In genomic region chr7:131623154-131623553, GRCh38 we compare ENCODE assay signal across 20 cellular contexts.
DNase-seq lines count a peak whose midpoint lies in the region; ATAC-seq and TF ChIP-seq lines count a peak whose summit lies in the region.
"Had no signal": no experiment of that assay in that cellular context is flagged by ENCODE, and none has a peak within 500 bp of the region (broad histone marks: within the 10 kb centered on the region; RNA-seq: fewer than 3 reads in every experiment).

No MANE protein-coding gene starts in this region.

- no peak overlapping the region for H3K4me3 Mint-ChIP-seq in activated T-cell treated with anti-CD3 and anti-CD28 coated beads, Interleukin-2, amount 50 U/mL, for 72 hours
- no peak overlapping the region for H3K4me3 Mint-ChIP-seq in stimulated activated naive B cell treated with anti-CD40 and anti-IgM and Interleukin-4, amounts not matched to agents 10 μg/mL and 1 μg/mL and 100 μg/mL, for 72 hours
- H3K4me3 Mint-ChIP-seq: activated naive CD8-positive, alpha-beta T cell treated with anti-CD3 and anti-CD28 coated beads for 36 hours; B cell; IgD-negative memory B cell; nephron progenitor cell had no signal

- H3K27ac Mint-ChIP-seq in activated T-cell treated with anti-CD3 and anti-CD28 coated beads, Interleukin-2, amount 50 U/mL, for 72 hours: no peak overlapping the region
- no peak overlapping the region for H3K27ac Mint-ChIP-seq in stimulated activated naive B cell treated with anti-CD40 and anti-IgM and Interleukin-4, amounts not matched to agents 10 μg/mL and 1 μg/mL and 100 μg/mL, for 72 hours
- H3K27ac Mint-ChIP-seq: activated naive CD8-positive, alpha-beta T cell treated with anti-CD3 and anti-CD28 coated beads for 36 hours; B cell; IgD-negative memory B cell; nephron progenitor cell had no signal

- intact Hi-C loops in esophagus squamous epithelium (cut with DNase I): no loop called here
- intact Hi-C loops in thyroid gland (cut with DNase I): no loop called here

- H3K27me3 Mint-ChIP-seq in activated T-cell treated with anti-CD3 and anti-CD28 coated beads, Interleukin-2, amount 50 U/mL, for 72 hours (ENCODE audit: low read depth): peaks cover 6% of the 10 kb centered on the region
- peaks cover 0 to 7% of the 10 kb centered on the region in 2 donors for H3K27me3 Mint-ChIP-seq in stimulated activated naive B cell treated with anti-CD40 and anti-IgM and Interleukin-4, amounts not matched to agents 10 μg/mL and 1 μg/mL and 100 μg/mL, for 72 hours
- H3K27me3 Mint-ChIP-seq: IgD-negative memory B cell had no signal

- DNase-seq in SJCRH30: peak; percentile 98
- no peak for DNase-seq in esophagus squamous epithelium (lab: John Stamatoyannopoulos, UW)
- DNase-seq in lung microvascular endothelial cell (ENCODE audit: low read depth in 2 of 2): peak; percentile 98
- peak; percentile 13 to 40 for DNase-seq in thyroid gland
- no peak for DNase-seq in activated T-cell treated with anti-CD3 and anti-CD28 coated beads, Interleukin-2, amount 50 U/mL, for 72 hours
- no peak for DNase-seq in stimulated activated naive B cell treated with anti-CD40 and anti-IgM and Interleukin-4, amounts not matched to agents 10 μg/mL and 1 μg/mL and 100 μg/mL, for 72 hours
- DNase-seq: activated CD8-positive, alpha-beta memory T cell treated with anti-CD3 and anti-CD28 coated beads, Interleukin-2, amount 50 U/mL, for 4 hours; activated naive CD8-positive, alpha-beta T cell treated with anti-CD3 and anti-CD28 coated beads for 36 hours; NCI-H1048; NCI-H2171; NCI-H82; nephron progenitor cell; stimulated activated CD4-positive, alpha-beta T cell treated with anti-CD3 and anti-CD28 coated beads, Interleukin-4, amount 100 ng/mL, for 4 hours; T-helper 2 cell had no signal

- 52 to 66% methylated on average over 4 to 8 of the region's 10 CpGs for WGBS in esophagus squamous epithelium, 2 donors
- WGBS in thyroid gland, 2 donors: 35 to 100% methylated on average over 1 to 10 of the region's 10 CpGs

- H3K27ac ChIP-seq in SJCRH30: peak overlapping the region; percentile 82
- H3K27ac ChIP-seq in esophagus squamous epithelium: peak overlapping the region in 3 of 4 donors; percentile 19 to 37 (median 30)
- peak overlapping the region in 2 of 3 donors; percentile 23 to 45 for H3K27ac ChIP-seq in thyroid gland
- H3K27ac ChIP-seq: epithelial cell of prostate, hepatocyte had no signal

- TF ChIP-seq CTCF in esophagus squamous epithelium (IDR thresholded peaks at IDR 0.05) (no peak), thyroid gland (IDR thresholded peaks at IDR 0.05) (no peak)

- H3K27me3 ChIP-seq in SJCRH30 (no peaks in the 10 kb centered on the region), esophagus squamous epithelium (peaks cover 0 to 7% (median 0%) of the 10 kb centered on the region in 4 donors), thyroid gland (no peaks in the 10 kb centered on the region)
- H3K27me3 ChIP-seq: hepatocyte had no signal

- no peaks in the 10 kb centered on the region for H3K9me3 Mint-ChIP-seq in activated T-cell treated with anti-CD3 and anti-CD28 coated beads, Interleukin-2, amount 50 U/mL, for 72 hours
- H3K9me3 Mint-ChIP-seq in stimulated activated naive B cell treated with anti-CD40 and anti-IgM and Interleukin-4, amounts not matched to agents 10 μg/mL and 1 μg/mL and 100 μg/mL, for 72 hours: no peaks in the 10 kb centered on the region
- H3K9me3 Mint-ChIP-seq: activated naive CD8-positive, alpha-beta T cell treated with anti-CD3 and anti-CD28 coated beads for 36 hours; IgD-negative memory B cell had no signal

- no peaks in the 10 kb centered on the region for H3K36me3 Mint-ChIP-seq in activated T-cell treated with anti-CD3 and anti-CD28 coated beads, Interleukin-2, amount 50 U/mL, for 72 hours (ENCODE audit: insufficient read depth in 2 of 2)
- no peaks in the 10 kb centered on the region for H3K36me3 Mint-ChIP-seq in stimulated activated naive B cell treated with anti-CD40 and anti-IgM and Interleukin-4, amounts not matched to agents 10 μg/mL and 1 μg/mL and 100 μg/mL, for 72 hours
- H3K36me3 Mint-ChIP-seq: activated naive CD8-positive, alpha-beta T cell treated with anti-CD3 and anti-CD28 coated beads for 36 hours; IgD-negative memory B cell had no signal

- H3K4me1 ChIP-seq in SJCRH30: peaks cover 91% of the 10 kb centered on the region
- H3K4me1 ChIP-seq in esophagus squamous epithelium: peaks cover 0 to 11% (median 0%) of the 10 kb centered on the region in 3 donors
- H3K4me1 ChIP-seq in thyroid gland: no peaks in the 10 kb centered on the region

- H3K4me1 Mint-ChIP-seq in activated T-cell treated with anti-CD3 and anti-CD28 coated beads, Interleukin-2, amount 50 U/mL, for 72 hours (ENCODE audit: low read depth): no peaks in the 10 kb centered on the region
- peaks cover 4 to 7% of the 10 kb centered on the region in 2 donors for H3K4me1 Mint-ChIP-seq in stimulated activated naive B cell treated with anti-CD40 and anti-IgM and Interleukin-4, amounts not matched to agents 10 μg/mL and 1 μg/mL and 100 μg/mL, for 72 hours
- H3K4me1 Mint-ChIP-seq: activated naive CD8-positive, alpha-beta T cell treated with anti-CD3 and anti-CD28 coated beads for 36 hours; B cell had no signal

- H3K4me3 ChIP-seq in SJCRH30: no peak overlapping the region
- no peak overlapping the region for H3K4me3 ChIP-seq in esophagus squamous epithelium
- H3K4me3 ChIP-seq in thyroid gland (replicated peaks in 1 of 3): no peak overlapping the region
- H3K4me3 ChIP-seq: hepatocyte had no signal

- no peak for TF ChIP-seq POLR2A in esophagus squamous epithelium (IDR thresholded peaks at IDR 0.05)
- no peak for TF ChIP-seq POLR2A in thyroid gland (IDR thresholded peaks at IDR 0.05)

- H3K36me3 ChIP-seq in SJCRH30 (no peaks in the 10 kb centered on the region), esophagus squamous epithelium (no peaks in the 10 kb centered on the region), thyroid gland (no peaks in the 10 kb centered on the region)

- ATAC-seq in GM21447 (IDR thresholded peaks at IDR 0.05; ENCODE audit: unreplicated experiment) (no peak), HG03520 (IDR thresholded peaks at IDR 0.05; ENCODE audit: unreplicated experiment) (no peak)
- ATAC-seq in activated T-cell treated with anti-CD3 and anti-CD28 coated beads, Interleukin-2, amount 50 U/mL, for 72 hours (replicated peaks in 1 of 2): no peak
- ATAC-seq in stimulated activated naive B cell treated with anti-CD40 and anti-IgM and Interleukin-4, amounts not matched to agents 10 μg/mL and 1 μg/mL and 100 μg/mL, for 72 hours (replicated peaks): no peak

- no peaks in the 10 kb centered on the region for H3K9me3 ChIP-seq in SJCRH30 (replicated peaks)
- no peaks in the 10 kb centered on the region for H3K9me3 ChIP-seq in esophagus squamous epithelium
- no peaks in the 10 kb centered on the region for H3K9me3 ChIP-seq in thyroid gland

Comparison
In these comparisons a context has a peak if more than half of its experiments do, and no peak if none do; other contexts are left out.
1. DNase-seq: peak in SJCRH30 (2 of 2), lung microvascular endothelial cell (2 of 2) and thyroid gland (2 of 2); none in esophagus squamous epithelium (single experiment), activated T-cell treated with anti-CD3 and anti-CD28 coated beads, Interleukin-2, amount 50 U/mL, for 72 hours (0 of 2) and stimulated activated naive B cell treated with anti-CD40 and anti-IgM and Interleukin-4, amounts not matched to agents 10 μg/mL and 1 μg/mL and 100 μg/mL, for 72 hours (single experiment).
2. H3K27ac ChIP-seq: peak in every context shown above with its lines; median percentile 82 in SJCRH30; 34 in thyroid gland; 30 in esophagus squamous epithelium.